In genomic region chr5:159638481-159638880, GRCh38 we compare ENCODE assay signal across 11 cellular contexts.
"Had no signal": no experiment of that assay in that cellular context is flagged by ENCODE, and none has a peak within 500 bp of the region (broad histone marks: within the 10 kb centered on the region; RNA-seq: fewer than 3 reads in every experiment).

No MANE protein-coding gene starts in this region.

- H3K9me3 ChIP-seq: HAP-1 had no signal

- FAIRE-seq: H1, H54 had no signal

- H3K9ac ChIP-seq: GM23248 had no signal

- DNase-seq: GOT3, H7, H9, HCEC 1CT, HFFc6 had no signal

- H3K4me3 ChIP-seq: GM23248, GM23338, HAP-1 had no signal

- H3K27ac ChIP-seq: GM23248 had no signal

- ATAC-seq: GM23338, HCT116 had no signal

- H3K36me3 ChIP-seq: HAP-1 had no signal

- H2AFZ ChIP-seq: GM23248, GM23338 had no signal

- H3K4me2 ChIP-seq: GM23338 had no signal

- H3K4me1 ChIP-seq: HAP-1 had no signal
